In genomic region chr10:94402204-94403033, GRCh38 we compare ENCODE assay signal across 8 cellular contexts. TPM values are rescaled to one million over a fixed set of nuclear protein-coding genes. Genes with fewer than 3 reads are reported as not detected.
A peak's percentile ranks its signal among the peaks of the same experiment; 100 is the strongest.
DNase-seq lines count a peak whose midpoint lies in the region; ATAC-seq and TF ChIP-seq lines count a peak whose summit lies in the region.

Gene TBC1D12 (plus strand): TSS chr10:94402541. CDS start chr10:94402614, 73 bp downstream.

- H3K27ac ChIP-seq in HUES6 (ENCODE audit: low read depth, low read length) (no peak within 1 kb of the TSS), OCI-LY3 (ENCODE audit: low read length) (peak within 1 kb of the TSS; percentile 81)

- H3K36me3 Mint-ChIP-seq in activated naive CD8-positive, alpha-beta T cell: no peaks in the 10 kb centered on the region

- H3K9me3 Mint-ChIP-seq in activated naive CD8-positive, alpha-beta T cell (ENCODE audit: low read depth): no peaks in the 10 kb centered on the region

- H2AFZ ChIP-seq in OCI-LY3 (ENCODE audit: low read depth, low read length): peak within 1 kb of the TSS; percentile 97
- peak within 1 kb of the TSS; percentile 68 for H2AFZ ChIP-seq in neuron (ENCODE audit: low read depth, low read length)

- peaks cover 34% of the 10 kb centered on the region for H3K27me3 Mint-ChIP-seq in activated naive CD8-positive, alpha-beta T cell

- peak; percentile 97 for DNase-seq in EH (ENCODE audit: low read depth)
- DNase-seq in glomerular endothelial cell (ENCODE audit: extremely low read depth, low read depth, low spot score): peak; percentile 86
- DNase-seq in ureter (ENCODE audit: low spot score): peak; percentile 95

- no peaks in the 10 kb centered on the region for H3K9me3 ChIP-seq in HUES6 (ENCODE audit: control insufficient read depth, insufficient read depth, low read depth, low read length)
- H3K9me3 ChIP-seq in OCI-LY3 (ENCODE audit: insufficient read depth, low read length): no peaks in the 10 kb centered on the region
- no peaks in the 10 kb centered on the region for H3K9me3 ChIP-seq in neuron (ENCODE audit: low read length)

- H3K27me3 ChIP-seq in HUES6 (ENCODE audit: control insufficient read depth, insufficient read depth, low read length) (peaks cover 30% of the 10 kb centered on the region), OCI-LY3 (ENCODE audit: low read depth, low read length) (no peaks in the 10 kb centered on the region), neuron (ENCODE audit: insufficient read depth, low read length) (no peaks in the 10 kb centered on the region)

- peak within 1 kb of the TSS; percentile 79 for H3K9ac ChIP-seq in HUES6 (ENCODE audit: low read length)
- peak within 1 kb of the TSS; percentile 92 for H3K9ac ChIP-seq in OCI-LY3 (ENCODE audit: low read length)

- ATAC-seq in GM21576 (IDR thresholded peaks at IDR 0.05; ENCODE audit: unreplicated experiment): peak; percentile 61

- peaks cover 9% of the 10 kb centered on the region for H3K4me1 Mint-ChIP-seq in activated naive CD8-positive, alpha-beta T cell (ENCODE audit: low read depth)

- H3K79me2 ChIP-seq in OCI-LY3 (ENCODE audit: low read length): peaks cover 49% of the 10 kb centered on the region

- peak within 1 kb of the TSS; percentile 88 for H3K4me2 ChIP-seq in OCI-LY3 (ENCODE audit: low read length)

- no peak for TF ChIP-seq CTCF in OCI-LY3 (IDR thresholded peaks at IDR 0.05; ENCODE audit: low read depth, low read length)

- H3K4me1 ChIP-seq in HUES6 (ENCODE audit: control insufficient read depth, insufficient read depth, low read length): no peaks in the 10 kb centered on the region; the same call in 1 of the 2 replicates
- H3K4me1 ChIP-seq in OCI-LY3 (ENCODE audit: low read length): peaks cover 11% of the 10 kb centered on the region
- peaks cover 7% of the 10 kb centered on the region for H3K4me1 ChIP-seq in neuron (ENCODE audit: insufficient read depth, low read length)

- H3K36me3 ChIP-seq in HUES6 (ENCODE audit: control insufficient read depth, insufficient read depth, low read length) (no peaks in the 10 kb centered on the region), OCI-LY3 (replicated peaks; ENCODE audit: low read depth, low read length) (no peaks in the 10 kb centered on the region), neuron (ENCODE audit: insufficient read depth, low read length) (no peaks in the 10 kb centered on the region)

- H3K4me3 ChIP-seq in HUES6 (ENCODE audit: low read depth, low read length) (peak within 1 kb of the TSS; percentile 94), OCI-LY3 (ENCODE audit: low read length) (peak within 1 kb of the TSS; percentile 99), neuron (ENCODE audit: low read length) (peak within 1 kb of the TSS; percentile 79)

- H3K27ac Mint-ChIP-seq in activated naive CD8-positive, alpha-beta T cell: no peak within 1 kb of the TSS

- peak within 1 kb of the TSS; percentile 84 for H3K4me3 Mint-ChIP-seq in activated naive CD8-positive, alpha-beta T cell

- peaks cover 11% of the 10 kb centered on the region for H4K20me1 ChIP-seq in OCI-LY3 (ENCODE audit: insufficient read depth, low read length)

RNA-seq across cellular contexts. Expression of gene TBC1D12, which starts in this region (rescaled TPM):
- total RNA-seq in glomerular endothelial cell (8.0 and 12.9 TPM in 2 replicates), ureter (11.9 TPM)
